In the genomic region with DNA sequence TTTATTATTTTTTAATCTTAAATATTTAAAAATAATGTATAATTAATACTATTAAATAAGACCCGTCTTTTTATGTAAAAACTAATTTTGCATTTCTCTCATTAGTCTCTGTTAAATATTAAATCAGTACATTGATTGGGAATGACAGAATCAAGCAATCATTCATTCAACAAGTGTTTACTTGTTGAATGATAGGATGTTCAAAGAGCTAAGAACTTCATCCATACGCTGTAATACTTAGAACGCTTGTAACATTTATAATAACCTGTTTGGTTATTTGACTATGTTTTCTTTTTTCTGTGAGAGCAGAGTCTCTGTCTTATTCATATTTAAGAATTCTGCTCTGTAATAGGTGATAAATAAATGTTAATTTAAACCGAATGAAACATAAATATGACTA, we compare ENCODE assay signal across 20 cellular contexts. TPM values are rescaled to one million over a fixed set of nuclear protein-coding genes. Genes with fewer than 3 reads are reported as not detected.
DNase-seq lines count a peak whose midpoint lies in the region; ATAC-seq and TF ChIP-seq lines count a peak whose summit lies in the region.
"Had no signal": no experiment of that assay in that cellular context is flagged by ENCODE, and none has a peak within 500 bp of the region (broad histone marks: within the 10 kb centered on the region; RNA-seq: fewer than 3 reads in every experiment).

No MANE protein-coding gene starts in this region.

- peaks cover 23% of the 10 kb centered on the region for H3K36me3 Mint-ChIP-seq in activated naive CD4-positive, alpha-beta T cell treated with anti-CD3 and anti-CD28 coated beads for 36 hours (ENCODE audit: low read depth)
- H3K36me3 Mint-ChIP-seq in CD4-positive, alpha-beta T cell (ENCODE audit: low read depth) = peaks cover 20% of the 10 kb centered on the region

- intact Hi-C loops in activated naive CD4-positive, alpha-beta T cell treated with anti-CD3 and anti-CD28 coated beads for 36 hours (cut with micrococcal nuclease) = loop anchor here (2.0 kb wide), 1 partner anchor 41 kb away; no protein-coding TSS in a partner anchor
- intact Hi-C loops in CD4-positive, alpha-beta T cell (cut with DNase I, micrococcal nuclease) = loop anchor here in 1 of 2 experiments (2.0 to 10.0 kb wide), 2 partner anchors 41 to 135 kb away; no protein-coding TSS in a partner anchor
- intact Hi-C loops in PC-9 (cut with micrococcal nuclease; ENCODE audit: unreplicated experiment) = no loop called here

- no peak for TF ChIP-seq CTCF in CD4-positive, alpha-beta T cell (IDR thresholded peaks at IDR 0.05)
- no peak for TF ChIP-seq CTCF in PC-9 (conservative IDR thresholded peaks at IDR 0.05)
- no peak for TF ChIP-seq CTCF in SK-N-SH (IDR thresholded peaks at IDR 0.05)

- DNase-seq in activated naive CD4-positive, alpha-beta T cell treated with anti-CD3 and anti-CD28 coated beads for 36 hours = no peak
- DNase-seq in activated naive CD4-positive, alpha-beta T cell (lab: John Stamatoyannopoulos, UW) = no peak
- DNase-seq in CD4-positive, alpha-beta T cell = no peak
- DNase-seq in PC-9 (no peak), SK-N-SH (no peak)
- no peak for DNase-seq in activated CD4-positive, CD25-positive, alpha-beta regulatory T cell treated with anti-CD3 and anti-CD28 coated beads, Interleukin-2, amount 50 U/mL, for 72 hours
- DNase-seq: CD8-positive, alpha-beta T cell; NCI-H1092; NCI-H1417 treated with DMSO at 0.1 percent for 48 hours; NCI-H2081; NCI-H2227 treated with DMSO at 0.1 percent for 48 hours; NCI-H526 treated with DMSO at 0.1 percent for 48 hours had no signal

- H3K9me2 ChIP-seq in PC-9 (ENCODE audit: insufficient read depth) (no peaks in the 10 kb centered on the region), SK-N-SH (no peaks in the 10 kb centered on the region)

- peaks cover 55% of the 10 kb centered on the region for H3K4me1 Mint-ChIP-seq in activated naive CD4-positive, alpha-beta T cell treated with anti-CD3 and anti-CD28 coated beads for 36 hours (ENCODE audit: low read depth)
- peaks cover 73% of the 10 kb centered on the region for H3K4me1 Mint-ChIP-seq in CD4-positive, alpha-beta T cell (ENCODE audit: low read depth)

- no peak overlapping the region for H3K4me3 Mint-ChIP-seq in activated naive CD4-positive, alpha-beta T cell treated with anti-CD3 and anti-CD28 coated beads for 36 hours
- no peak overlapping the region for H3K4me3 Mint-ChIP-seq in CD4-positive, alpha-beta T cell
- H3K4me3 Mint-ChIP-seq: CD8-positive, alpha-beta T cell had no signal

- no peak overlapping the region for H3K27ac ChIP-seq in CD4-positive, alpha-beta T cell (ENCODE audit: low read depth, low read length)
- H3K27ac ChIP-seq in PC-9 (peak overlapping the region; percentile 93), SK-N-SH (ENCODE audit: low read depth in 2 of 2, low read length in 1 of 2) (no peak overlapping the region)
- H3K27ac ChIP-seq: BLaER1 treated with 17β-estradiol and CSF1 and Interleukin-3, amounts not matched to agents 10 nM and 100 nM; HL-60 had no signal

- peaks cover 37% of the 10 kb centered on the region for H3F3A ChIP-seq in PC-9 (ENCODE audit: insufficient read depth, low read depth)
- no peaks in the 10 kb centered on the region for H3F3A ChIP-seq in SK-N-SH (replicated peaks; ENCODE audit: insufficient read depth)

- POLR2A ChIA-PET in CD4-positive, alpha-beta T cell (lab: Charles Lee) = interaction anchor here (1.0 to 1.2 kb wide), 2 partner anchors 23 to 185 kb away, joined by 3 to 4 read pairs; no protein-coding TSS in a partner anchor
- POLR2A ChIA-PET in PC-9 (lab: Charles Lee; ENCODE audit: unreplicated experiment) (interaction anchor here (0.6 kb wide), 1 partner anchor 20 kb away, joined by 6 read pairs; no protein-coding TSS in a partner anchor), SK-N-SH (lab: Yijun Ruan, JAX) (no interaction called here)

- no peaks in the 10 kb centered on the region for H3K9me3 Mint-ChIP-seq in activated naive CD4-positive, alpha-beta T cell treated with anti-CD3 and anti-CD28 coated beads for 36 hours
- no peaks in the 10 kb centered on the region for H3K9me3 Mint-ChIP-seq in CD4-positive, alpha-beta T cell
- H3K9me3 Mint-ChIP-seq: CD8-positive, alpha-beta T cell had no signal

- H3K9me3 ChIP-seq in CD4-positive, alpha-beta T cell (ENCODE audit: control insufficient read depth, low read length) = no peaks in the 10 kb centered on the region
- H3K9me3 ChIP-seq in PC-9 (ENCODE audit: insufficient read depth, low read depth) = no peaks in the 10 kb centered on the region
- no peaks in the 10 kb centered on the region for H3K9me3 ChIP-seq in skeletal muscle satellite cell (replicated peaks; ENCODE audit: low read length)
- no peaks in the 10 kb centered on the region for H3K9me3 ChIP-seq in SK-N-SH
- H3K9me3 ChIP-seq: BLaER1 treated with 17β-estradiol and CSF1 and Interleukin-3, amounts not matched to agents 10 nM and 100 nM; Caco-2 had no signal

- no TSS peak for BruUV-seq in PC-9 (replicated peaks; lab: Mats Ljungman, UMichigan)

- no peak for TF ChIP-seq EP300 in SK-N-SH (IDR thresholded peaks at IDR 0.05; ENCODE audit: borderline replicate concordance in 1 of 2, low read depth in 1 of 2, low read length in 1 of 2)

- CTCF ChIA-PET in activated naive CD4-positive, alpha-beta T cell treated with anti-CD3 and anti-CD28 coated beads for 36 hours (lab: Charles Lee) = interaction anchor here (0.6 to 6.9 kb wide), 13 partner anchors 9 to 463 kb away, joined by 3 to 88 read pairs (median 4); a partner anchor contains a TSS
- CTCF ChIA-PET in CD4-positive, alpha-beta T cell (lab: Charles Lee) = interaction anchor here (0.7 to 2.8 kb wide), 11 partner anchors 9 to 141 kb away, joined by 3 to 18 read pairs (median 4); a partner anchor contains a TSS
- CTCF ChIA-PET in PC-9 (lab: Charles Lee) = interaction anchor here (0.5 to 1.5 kb wide), 5 partner anchors 27 to 210 kb away, joined by 3 to 6 read pairs (median 4); no protein-coding TSS in a partner anchor
- CTCF ChIA-PET in SK-N-SH (lab: Yijun Ruan, JAX) = interaction anchor here (1.5 to 4.5 kb wide), 3 partner anchors 42 to 59 kb away, joined by 3 to 13 read pairs (median 7); a partner anchor contains a TSS

- H3K27ac Mint-ChIP-seq in activated naive CD4-positive, alpha-beta T cell treated with anti-CD3 and anti-CD28 coated beads for 36 hours = peak overlapping the region; percentile 100
- peak overlapping the region; percentile 96 for H3K27ac Mint-ChIP-seq in CD4-positive, alpha-beta T cell

- H3K79me2 ChIP-seq in PC-9 (ENCODE audit: low read depth) = peaks cover 21% of the 10 kb centered on the region
- H3K79me2 ChIP-seq in SK-N-SH (ENCODE audit: insufficient read depth) = no peaks in the 10 kb centered on the region

- no peak overlapping the region for H3K4me3 ChIP-seq in PC-9
- no peak overlapping the region for H3K4me3 ChIP-seq in skeletal muscle satellite cell (ENCODE audit: low read length)
- H3K4me3 ChIP-seq in SK-N-SH (ENCODE audit: low read depth in 2 of 2, low read length in 1 of 2) = no peak overlapping the region
- H3K4me3 ChIP-seq: BLaER1 treated with 17β-estradiol and CSF1 and Interleukin-3, amounts not matched to agents 10 nM and 100 nM had no signal

- H3K4me2 ChIP-seq in PC-9 (peak overlapping the region; percentile 87), skeletal muscle satellite cell (ENCODE audit: low read length) (peak overlapping the region; percentile 15), SK-N-SH (no peak overlapping the region)
- H3K4me2 ChIP-seq: BLaER1 treated with 17β-estradiol and CSF1 and Interleukin-3, amounts not matched to agents 10 nM and 100 nM had no signal

- 83% methylated on average over 4 of the region's 4 CpGs for WGBS in SK-N-SH (ENCODE audit: low lambda C conversion rate)

- H3K9ac ChIP-seq in skeletal muscle satellite cell (ENCODE audit: low read depth, low read length) (no peak overlapping the region), SK-N-SH (no peak overlapping the region)
- H3K9ac ChIP-seq: BLaER1 treated with 17β-estradiol and CSF1 and Interleukin-3, amounts not matched to agents 10 nM and 100 nM had no signal

- no peaks in the 10 kb centered on the region for H3K27me3 ChIP-seq in CD4-positive, alpha-beta T cell (ENCODE audit: control insufficient read depth, insufficient read depth, low read length)
- no peaks in the 10 kb centered on the region for H3K27me3 ChIP-seq in PC-9 (ENCODE audit: insufficient read depth, low read depth)
- H3K27me3 ChIP-seq in skeletal muscle satellite cell (ENCODE audit: control insufficient read depth, insufficient read depth, low read length) = peaks cover 4% of the 10 kb centered on the region
- 0 out of 2 replicates have a peak, but pooled peaks cover 8% of the 10 kb centered on the region for H3K27me3 ChIP-seq in SK-N-SH (ENCODE audit: insufficient read depth)
- H3K27me3 ChIP-seq: BLaER1 treated with 17β-estradiol and CSF1 and Interleukin-3, amounts not matched to agents 10 nM and 100 nM had no signal

- no peak overlapping the region for H2AFZ ChIP-seq in PC-9
- H2AFZ ChIP-seq in SK-N-SH (ENCODE audit: low read depth) = no peak overlapping the region

- no peak for TF ChIP-seq RAD21 in SK-N-SH (IDR thresholded peaks at IDR 0.05; ENCODE audit: low read length)

- H3K36me3 ChIP-seq in PC-9 (ENCODE audit: low read depth) (no peaks in the 10 kb centered on the region), skeletal muscle satellite cell (ENCODE audit: insufficient read depth, low read length) (no peaks in the 10 kb centered on the region), SK-N-SH (replicated peaks in 1 of 2; ENCODE audit: control insufficient read depth in 1 of 2, insufficient read depth in 2 of 2, low read length in 1 of 2) (no peaks in the 10 kb centered on the region)

- H4K20me1 ChIP-seq in PC-9 (ENCODE audit: insufficient read depth) (no peaks in the 10 kb centered on the region), SK-N-SH (ENCODE audit: insufficient read depth) (no peaks in the 10 kb centered on the region)

- no peaks in the 10 kb centered on the region for H3K27me3 Mint-ChIP-seq in activated naive CD4-positive, alpha-beta T cell treated with anti-CD3 and anti-CD28 coated beads for 36 hours (ENCODE audit: low read depth)
- no peaks in the 10 kb centered on the region for H3K27me3 Mint-ChIP-seq in CD4-positive, alpha-beta T cell

- no peak for ATAC-seq in CD4-positive, alpha-beta T cell (ENCODE audit: poor library complexity)
- no peak for ATAC-seq in GM19467 (IDR thresholded peaks at IDR 0.05; ENCODE audit: unreplicated experiment)
- ATAC-seq: CD8-positive, alpha-beta T cell; SK-N-SH treated with all-trans-retinoic acid at 6 μM for 48 hours had no signal

- H3K4me1 ChIP-seq in PC-9 (replicated peaks; ENCODE audit: insufficient read depth) (peaks cover 55% of the 10 kb centered on the region), skeletal muscle satellite cell (ENCODE audit: control insufficient read depth, insufficient read depth, low read length) (peaks cover 34% of the 10 kb centered on the region), SK-N-SH (ENCODE audit: control insufficient read depth in 1 of 2, insufficient read depth in 2 of 2, low read depth in 1 of 2, low read length in 1 of 2) (peaks cover 0 to 3% of the 10 kb centered on the region in 2 experiments; a peak in 1 of 4 replicates)

RNA-seq across cellular contexts. Expression of a gene that starts 2.9 kb away (rescaled TPM):
- total RNA-seq in activated naive CD4-positive, alpha-beta T cell treated with anti-CD3 and anti-CD28 coated beads for 36 hours = 100 to 1,000 TPM; 178 to 179 TPM
- total RNA-seq in CD4-positive, alpha-beta T cell = 1 to 10 TPM; 6.7 to 7.8 TPM
- 55.7 and 79.0 TPM in 2 replicates for total RNA-seq in PC-9 (2021)
- total RNA-seq in skeletal muscle satellite cell (2012; rRNA removed) = not detected in 2 replicates
- polyA plus RNA-seq in SK-N-SH (2012; rRNA removed) = not detected in 2 replicates
- polyA plus RNA-seq in SK-N-SH (2012; cell fraction: cytosol; rRNA removed) = not detected in 2 replicates
- not detected in 2 replicates for polyA plus RNA-seq in SK-N-SH (2012; cell fraction: nucleus; rRNA removed)
- total RNA-seq: H1, NCI-H460 had no signal
- polyA plus RNA-seq: H1 had no signal

RNA-seq across cellular contexts. Expression of a gene that starts 59.0 kb away (rescaled TPM):
- total RNA-seq in activated naive CD4-positive, alpha-beta T cell treated with anti-CD3 and anti-CD28 coated beads for 36 hours = 10 to 100 TPM in 1 of 2 experiments, 1 to 10 TPM in 1; 5.8 to 10.4 TPM
- total RNA-seq in CD4-positive, alpha-beta T cell = 1 to 10 TPM in 1 of 2 experiments, under 1 TPM in 1; 0.71 to 2.3 TPM
- 12.4 and 35.7 TPM in 2 replicates for total RNA-seq in PC-9 (2021)
- 6.6 and 10.1 TPM in 2 replicates for total RNA-seq in skeletal muscle satellite cell (2012; rRNA removed)
- 0.05 and 0.08 TPM in 2 replicates for polyA plus RNA-seq in SK-N-SH (2012; rRNA removed)
- polyA plus RNA-seq in SK-N-SH (2012; cell fraction: cytosol; rRNA removed) = 0.03 and 0.07 TPM in 2 replicates
- 0.14 TPM in 2 replicates for polyA plus RNA-seq in SK-N-SH (2012; cell fraction: nucleus; rRNA removed)
